ENCODE assay signal across 27 cellular contexts in genomic region chr2:234985608-234986115, GRCh38. TPM values are rescaled to one million over a fixed set of nuclear protein-coding genes. Genes with fewer than 3 reads are reported as not detected.
"Had no signal": no experiment of that assay in that cellular context is flagged by ENCODE, and none has a peak within 500 bp of the region (broad histone marks: within the 10 kb centered on the region; RNA-seq: fewer than 3 reads in every experiment).

No MANE protein-coding gene starts in this region.

- H3K9me3 ChIP-seq: adrenal gland, esophagus squamous epithelium, left lung, lower lobe of right lung, sigmoid colon, stomach, thyroid gland, upper lobe of right lung had no signal

- H3K27me3 ChIP-seq: adrenal gland, esophagus squamous epithelium, left lung, sigmoid colon, stomach, thyroid gland, upper lobe of right lung had no signal

- ATAC-seq: left lung; lower lobe of right lung; stimulated activated naive B cell treated with anti-CD40 and anti-IgM and Interleukin-4, amounts not matched to agents 10 μg/mL and 1 μg/mL and 100 μg/mL, for 72 hours; upper lobe of right lung had no signal

- FAIRE-seq: islet of Langerhans had no signal

- H3K4me3 ChIP-seq: adrenal gland, esophagus squamous epithelium, left lung, lower lobe of right lung, sigmoid colon, stomach, thyroid gland, upper lobe of right lung had no signal

- H3K27ac ChIP-seq: adrenal gland, epithelial cell of prostate, esophagus squamous epithelium, left lung, lower lobe of right lung, sigmoid colon, thyroid gland, upper lobe of right lung had no signal

- DNase-seq: activated CD4-positive, alpha-beta memory T cell treated with anti-CD3 and anti-CD28 coated beads for 36 hours; activated CD4-positive, alpha-beta T cell treated with anti-CD3 and anti-CD28 coated beads, Interleukin-2, amount 10 ng/mL, durations not matched to agents 24 days and 14 days; activated CD4-positive, CD25-positive, alpha-beta regulatory T cell treated with anti-CD3 and anti-CD28 coated beads, Interleukin-2, amount 50 U/mL, for 72 hours; activated CD8-positive, alpha-beta memory T cell treated with anti-CD3 and anti-CD28 coated beads, Interleukin-2, amount 50 U/mL, for 4 hours; activated effector memory CD4-positive, alpha-beta T cell treated with anti-CD3 and anti-CD28 coated beads, Interleukin-2, amount 50 U/mL, for 16 hours; activated naive CD4-positive, alpha-beta T cell treated with anti-CD3 and anti-CD28 coated beads for 36 hours; activated naive CD8-positive, alpha-beta T cell treated with anti-CD3 and anti-CD28 coated beads for 36 hours; activated T-cell treated with anti-CD3 and anti-CD28 coated beads, Interleukin-2, amount 50 U/mL, for 1 hour; adrenal gland; caudate nucleus; cortex of kidney; esophagus squamous epithelium; foreskin melanocyte; left lung; lower lobe of right lung; retina; sigmoid colon; stimulated activated CD4-positive, alpha-beta T cell treated with anti-CD3 and anti-CD28 coated beads, Interleukin-15, amount 100 ng/mL, for 24 hours; stimulated activated CD4-positive, alpha-beta T cell treated with anti-CD3 and anti-CD28 coated beads, Interleukin-2, amount 100 ng/mL, for 24 hours; stimulated activated naive B cell treated with anti-CD40 and anti-IgM and Interleukin-4, amounts not matched to agents 10 μg/mL and 1 μg/mL and 100 μg/mL, for 72 hours; stomach; T-helper 9 cell; thyroid gland; upper lobe of right lung had no signal

- H3K36me3 ChIP-seq: adrenal gland, esophagus squamous epithelium, left lung, lower lobe of right lung, sigmoid colon, stomach, thyroid gland, upper lobe of right lung had no signal

RNA-seq across cellular contexts. Expression of gene SH3BP4, which starts 33.8 kb away (rescaled TPM):
- total RNA-seq: activated CD8-positive, alpha-beta memory T cell treated with anti-CD3 and anti-CD28 coated beads for 36 hours had no signal
